In the genomic region with DNA sequence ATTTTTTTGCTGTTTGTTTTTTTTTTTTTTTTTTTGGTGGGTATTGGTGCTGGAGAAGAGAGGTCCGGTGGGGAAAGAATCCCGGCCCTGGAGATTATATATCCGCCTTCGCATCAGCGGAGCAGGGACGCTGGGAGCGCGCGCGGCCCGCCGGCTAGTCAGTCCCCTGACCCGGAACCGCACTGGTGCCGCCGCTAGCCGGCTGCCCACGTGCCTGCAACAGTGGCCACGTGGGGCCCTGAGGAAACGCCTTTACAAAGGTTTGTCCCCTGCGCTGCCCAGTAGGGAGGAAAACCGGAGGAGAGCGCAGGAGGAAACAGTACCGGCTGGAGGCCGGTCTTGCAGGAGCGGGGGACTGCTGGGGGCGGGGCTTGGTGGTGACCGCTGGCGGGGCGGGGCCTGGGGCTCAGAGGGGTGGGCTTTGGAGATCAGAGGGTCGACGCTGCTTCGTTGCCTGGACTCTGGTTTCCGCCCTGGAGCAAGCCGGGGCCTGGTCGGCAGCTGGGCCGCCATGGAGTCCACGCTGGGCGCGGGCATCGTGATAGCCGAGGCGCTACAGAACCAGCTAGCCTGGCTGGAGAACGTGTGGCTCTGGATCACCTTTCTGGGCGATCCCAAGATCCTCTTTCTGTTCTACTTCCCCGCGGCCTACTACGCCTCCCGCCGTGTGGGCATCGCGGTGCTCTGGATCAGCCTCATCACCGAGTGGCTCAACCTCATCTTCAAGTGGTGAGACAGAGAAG, we compare ENCODE assay signal across 1 cellular context.
TF ChIP-seq lines count a peak whose summit lies in the region.

A gene with protein sequence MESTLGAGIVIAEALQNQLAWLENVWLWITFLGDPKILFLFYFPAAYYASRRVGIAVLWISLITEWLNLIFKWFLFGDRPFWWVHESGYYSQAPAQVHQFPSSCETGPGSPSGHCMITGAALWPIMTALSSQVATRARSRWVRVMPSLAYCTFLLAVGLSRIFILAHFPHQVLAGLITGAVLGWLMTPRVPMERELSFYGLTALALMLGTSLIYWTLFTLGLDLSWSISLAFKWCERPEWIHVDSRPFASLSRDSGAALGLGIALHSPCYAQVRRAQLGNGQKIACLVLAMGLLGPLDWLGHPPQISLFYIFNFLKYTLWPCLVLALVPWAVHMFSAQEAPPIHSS (plus strand): TSS at position 281 of the 743 bp plus-strand sequence. CDS start 231 bp downstream, at position 512.

TF ChIP-seq in HCT116, 20 proteins besides CTCF, POLR2A, EP300 and RAD21 (continued from another document):
- TF ChIP-seq, protein P1, sequence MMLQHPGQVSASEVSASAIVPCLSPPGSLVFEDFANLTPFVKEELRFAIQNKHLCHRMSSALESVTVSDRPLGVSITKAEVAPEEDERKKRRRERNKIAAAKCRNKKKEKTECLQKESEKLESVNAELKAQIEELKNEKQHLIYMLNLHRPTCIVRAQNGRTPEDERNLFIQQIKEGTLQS (IDR thresholded peaks at IDR 0.05): no peak
- no peak for TF ChIP-seq EZH2phosphoT487 (IDR thresholded peaks at IDR 0.05; ENCODE audit: borderline replicate concordance)
- TF ChIP-seq EZH2 (IDR thresholded peaks at IDR 0.05): no peak
- TF ChIP-seq JUND (IDR thresholded peaks at IDR 0.05): no peak; the same call in 1 of the 2 replicates
- TF ChIP-seq SIN3A (IDR thresholded peaks at IDR 0.05; ENCODE audit: low read depth): peak; percentile 99
- no peak for TF ChIP-seq FOSL1 (IDR thresholded peaks at IDR 0.05; ENCODE audit: low read depth)
- TF ChIP-seq, protein P2, sequence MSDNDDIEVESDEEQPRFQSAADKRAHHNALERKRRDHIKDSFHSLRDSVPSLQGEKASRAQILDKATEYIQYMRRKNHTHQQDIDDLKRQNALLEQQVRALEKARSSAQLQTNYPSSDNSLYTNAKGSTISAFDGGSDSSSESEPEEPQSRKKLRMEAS (IDR thresholded peaks at IDR 0.05): peak; percentile 100
- TF ChIP-seq SP1 (IDR thresholded peaks at IDR 0.05; ENCODE audit: low read depth): peak; percentile 94
- TF ChIP-seq EGR1 (IDR thresholded peaks at IDR 0.05; ENCODE audit: low read depth): peak; percentile 51; the same call in 1 of the 2 replicates
- no peak for TF ChIP-seq ZNF274 (IDR thresholded peaks at IDR 0.05; ENCODE audit: low read depth, low read length)
- TF ChIP-seq SRF (IDR thresholded peaks at IDR 0.05; ENCODE audit: low read depth): no peak; the same call in 1 of the 2 replicates
TF ChIP-seq in HCT116: peak in this region for 10.
